In the genomic region with DNA sequence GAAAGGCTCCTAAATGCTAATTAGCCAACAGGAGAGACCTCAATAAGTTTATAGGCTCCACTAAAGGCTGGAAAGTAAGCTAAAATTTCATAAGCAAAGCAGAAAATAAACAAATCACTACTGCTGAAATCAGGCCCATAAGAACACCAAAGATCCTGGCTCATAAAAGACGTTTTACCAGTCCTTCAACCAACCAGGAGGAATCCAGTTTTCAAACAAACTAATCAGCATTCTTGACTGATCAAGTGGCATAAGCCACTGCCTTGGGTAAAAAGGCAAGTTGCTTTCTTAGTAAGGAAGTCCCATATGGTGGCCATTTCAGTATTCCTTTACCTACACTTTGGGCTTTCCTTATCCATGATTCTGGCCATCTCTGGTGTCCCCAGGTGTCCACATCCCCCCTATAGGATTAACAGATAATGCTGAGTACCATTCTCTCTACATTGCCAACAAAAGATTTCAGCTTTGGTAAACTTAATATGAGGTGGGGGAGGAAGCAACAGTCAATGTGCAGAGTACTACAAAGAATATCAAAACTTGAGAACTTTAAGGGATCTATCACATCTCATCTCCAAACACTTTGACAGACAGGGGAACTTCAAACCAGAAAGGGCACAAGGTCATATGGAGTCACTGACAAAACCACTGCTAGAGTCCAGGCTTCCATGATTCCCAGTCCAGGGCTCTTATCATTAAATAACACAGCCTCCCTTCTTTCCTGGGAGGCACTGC, we compare ENCODE assay signal across 10 cellular contexts. TPM values are rescaled to one million over a fixed set of nuclear protein-coding genes. Genes with fewer than 3 reads are reported as not detected.
DNase-seq lines count a peak whose midpoint lies in the region; ATAC-seq and TF ChIP-seq lines count a peak whose summit lies in the region.
"Had no signal": no experiment of that assay in that cellular context is flagged by ENCODE, and none has a peak within 500 bp of the region (broad histone marks: within the 10 kb centered on the region; RNA-seq: fewer than 3 reads in every experiment).

No MANE protein-coding gene starts in this region.

- H3K27me3 ChIP-seq in Panc1 (ENCODE audit: control insufficient read depth, insufficient read depth, low read length), result no peaks in the 10 kb centered on the region
- H3K27me3 ChIP-seq in esophagus (ENCODE audit: control insufficient read depth in 1 of 2, insufficient read depth in 2 of 2, low read length in 2 of 2), result no peaks in the 10 kb centered on the region

- H3K36me3 Mint-ChIP-seq in Calu3 (ENCODE audit: insufficient read depth, unreplicated experiment) (peaks cover 20% of the 10 kb centered on the region), progenitor cell of endocrine pancreas (ENCODE audit: insufficient read depth) (no peaks in the 10 kb centered on the region)

- no peaks in the 10 kb centered on the region; the same call in 1 of the 2 replicates for H3K36me3 ChIP-seq in Panc1 (ENCODE audit: control insufficient read depth, insufficient read depth, low read length)
- no peaks in the 10 kb centered on the region for H3K36me3 ChIP-seq in esophagus (ENCODE audit: control insufficient read depth in 2 of 2, insufficient read depth in 2 of 2, low read length in 1 of 2)

- DNase-seq in Calu3 (no peak), Panc1 (ENCODE audit: low read depth, low spot score) (no peak), progenitor cell of endocrine pancreas (ENCODE audit: low spot score, unreplicated experiment) (no peak), GM19238 (ENCODE audit: insufficient read length, low spot score) (no peak), NCI-H1092 treated with DMSO at 0.1 percent for 48 hours (lab: John Stamatoyannopoulos, UW) (no peak), cerebellar cortex (ENCODE audit: low spot score) (no peak), NCI-H187 (lab: John Stamatoyannopoulos, UW) (no peak)
- DNase-seq: NCI-H1694 treated with DMSO at 0.1 percent for 48 hours; stimulated activated naive CD4-positive, alpha-beta T cell treated with Interleukin-2 at 50 U/mL for 16 hours had no signal

- H3K27ac ChIP-seq in Panc1 (ENCODE audit: low read length), result peak overlapping the region; percentile 72
- peak overlapping the region; percentile 92 to 97 for H3K27ac ChIP-seq in esophagus (ENCODE audit: low read depth in 2 of 2, low read length in 1 of 2)

- H3K4me1 ChIP-seq in Panc1 (ENCODE audit: control insufficient read depth, insufficient read depth, low read length) (peaks cover 30% of the 10 kb centered on the region), esophagus (ENCODE audit: control insufficient read depth in 2 of 2, insufficient read depth in 2 of 2, low read length in 1 of 2) (peaks cover 5 to 6% of the 10 kb centered on the region in 2 donors)

- intact Hi-C loops in Calu3 (cut with micrococcal nuclease; ENCODE audit: unreplicated experiment) (no loop called here), Panc1 (cut with micrococcal nuclease; ENCODE audit: unreplicated experiment) (no loop called here)

- POLR2A ChIA-PET in Panc1 (lab: Charles Lee), result interaction anchor here (0.6 kb wide), 1 partner anchor 86 kb away, joined by 3 read pairs; no protein-coding TSS in a partner anchor

- no peak for ATAC-seq in Panc1

- TF ChIP-seq CTCF in Calu3 (IDR thresholded peaks at IDR 0.05; ENCODE audit: unreplicated experiment) (no peak), Panc1 (IDR thresholded peaks at IDR 0.05) (no peak), progenitor cell of endocrine pancreas (IDR thresholded peaks at IDR 0.05; ENCODE audit: unreplicated experiment) (no peak)

- H3K4me3 ChIP-seq in Panc1 (ENCODE audit: low read depth in 2 of 2, low read length in 2 of 2) (peak overlapping the region; percentile 59 to 81), esophagus (ENCODE audit: low read depth in 1 of 2, low read length in 2 of 2) (peak overlapping the region; percentile 70 to 97)

- H3K27ac Mint-ChIP-seq in Calu3 (ENCODE audit: unreplicated experiment) (no peak overlapping the region), progenitor cell of endocrine pancreas (peak overlapping the region; percentile 62)

- H3K4me1 Mint-ChIP-seq in Calu3 (ENCODE audit: low read depth, unreplicated experiment) (peaks cover 16% of the 10 kb centered on the region), progenitor cell of endocrine pancreas (ENCODE audit: low read depth) (peaks cover 18% of the 10 kb centered on the region)

- BruUV-seq in Calu3 (replicated peaks; lab: Mats Ljungman, UMichigan), result TSS peak; percentile 49
- TSS peak; percentile 70 for BruUV-seq in Panc1 (replicated peaks; lab: Mats Ljungman, UMichigan)

- H3K9me3 ChIP-seq in Panc1 (ENCODE audit: control insufficient read depth, insufficient read depth, low read depth, low read length), result no peaks in the 10 kb centered on the region
- H3K9me3 ChIP-seq in esophagus (ENCODE audit: control insufficient read depth in 2 of 2, insufficient read depth in 1 of 2, low read depth in 1 of 2, low read length in 1 of 2), result no peaks in the 10 kb centered on the region

- no peaks in the 10 kb centered on the region for H3K9me3 Mint-ChIP-seq in Calu3 (ENCODE audit: low read depth, unreplicated experiment)
- H3K9me3 Mint-ChIP-seq in progenitor cell of endocrine pancreas (ENCODE audit: low read depth), result no peaks in the 10 kb centered on the region

- in situ Hi-C loops in Panc1 (cut with HindIII; ENCODE audit: low pct_unique_long_range_greater_than_20kb, low sequenced_read_pairs), result no loop called here

- peak overlapping the region; percentile 86 for H3K4me3 Mint-ChIP-seq in Calu3 (ENCODE audit: low read depth, unreplicated experiment)
- H3K4me3 Mint-ChIP-seq in progenitor cell of endocrine pancreas (ENCODE audit: low read depth), result peak overlapping the region; percentile 75

- CTCF ChIA-PET in Calu3 (lab: Charles Lee), result interaction anchor here (0.9 kb wide), 1 partner anchor 11 kb away, joined by 3 read pairs; no protein-coding TSS in a partner anchor
- CTCF ChIA-PET in Panc1 (lab: Charles Lee), result no interaction called here

- H3K27me3 Mint-ChIP-seq in Calu3 (ENCODE audit: unreplicated experiment) (peaks cover 6% of the 10 kb centered on the region), progenitor cell of endocrine pancreas (no peaks in the 10 kb centered on the region)

- 10 to 35% methylated on average over 1 of the region's 1 CpG for WGBS in esophagus, 2 donors

RNA-seq across cellular contexts. Expression of gene TOM1L2, which starts 1.3 kb away (rescaled TPM):
- total RNA-seq in Calu3 (2022), result 20.1 and 23.1 TPM in 2 replicates
- 45.2 TPM for total RNA-seq in Panc1 (2021; ENCODE audit: unreplicated experiment)
- 39.0 TPM for polyA plus RNA-seq in Panc1 (2012; ENCODE audit: insufficient read length)
- polyA plus RNA-seq in esophagus, result 10 to 100 TPM; 49.9 to 83.2 TPM
- 29.4 and 30.5 TPM in 2 replicates for total RNA-seq in progenitor cell of endocrine pancreas

RNA-seq across cellular contexts. Expression of gene DRC3, which starts 1.8 kb away (rescaled TPM):
- total RNA-seq in Calu3 (2022) (2.0 and 2.8 TPM in 2 replicates), Panc1 (2021; ENCODE audit: unreplicated experiment) (3.6 TPM), progenitor cell of endocrine pancreas (13.3 and 15.4 TPM in 2 replicates)
- 3.7 TPM for polyA plus RNA-seq in Panc1 (2012; ENCODE audit: insufficient read length)
- 1 to 10 TPM in 1 of 2 donors, under 1 TPM in 1; 0.72 to 1.4 TPM for polyA plus RNA-seq in esophagus
